2 cellular contexts compared by ENCODE assay signal in genomic region chr13:76852991-76853390, GRCh38.
TF ChIP-seq lines count a peak whose summit lies in the region.

No MANE protein-coding gene starts in this region.

TF ChIP-seq in SK-N-SH, 30 proteins besides CTCF, POLR2A, EP300 and RAD21 (continued from another document):
- TF ChIP-seq TEAD4 (IDR thresholded peaks at IDR 0.05; ENCODE audit: borderline replicate concordance, insufficient read depth): no peak
- TF ChIP-seq JUND (IDR thresholded peaks at IDR 0.05): no peak
- TF ChIP-seq PBX3 (IDR thresholded peaks at IDR 0.05): no peak
- no peak for TF ChIP-seq SMC3 (IDR thresholded peaks at IDR 0.05; ENCODE audit: low read depth, low read length)
- no peak for TF ChIP-seq CHD2 (IDR thresholded peaks at IDR 0.05; ENCODE audit: low read length, partially characterized antibody)
- TF ChIP-seq RXRA (IDR thresholded peaks at IDR 0.05; ENCODE audit: borderline replicate concordance, low read depth): no peak
- no peak for TF ChIP-seq RFX5 (IDR thresholded peaks at IDR 0.05; ENCODE audit: low read length)
- no peak for TF ChIP-seq MEF2A (IDR thresholded peaks at IDR 0.05; ENCODE audit: borderline replicate concordance, low read depth)
TF ChIP-seq in SK-N-SH: peak in this region for 0.

TF ChIP-seq in SK-N-SH treated with all-trans-retinoic acid at 6 μM for 48 hours, 23 proteins besides CTCF, POLR2A, EP300 and RAD21 (continued from another document):
- no peak for TF ChIP-seq PATZ1 (CRISPR knock-in tag; IDR thresholded peaks at IDR 0.05; ENCODE audit: borderline replicate concordance)
